ENCODE assay signal across 8 cellular contexts in genomic region chr20:13819885-13820645, GRCh38. TPM values are rescaled to one million over a fixed set of nuclear protein-coding genes. Genes with fewer than 3 reads are reported as not detected.
A peak's percentile ranks its signal among the peaks of the same experiment; 100 is the strongest.
DNase-seq lines count a peak whose midpoint lies in the region; ATAC-seq and TF ChIP-seq lines count a peak whose summit lies in the region.

No MANE protein-coding gene starts in this region.

- peaks cover 7% of the 10 kb centered on the region for H3K4me1 Mint-ChIP-seq in chondrocyte (ENCODE audit: low read depth)

- H3K4me3 Mint-ChIP-seq in chondrocyte (ENCODE audit: unreplicated experiment) = no peak overlapping the region

- H3K27me3 Mint-ChIP-seq in chondrocyte (ENCODE audit: low read depth) = no peaks in the 10 kb centered on the region

- H3K4me3 ChIP-seq in HFF-Myc (replicated peaks; ENCODE audit: low read depth, low read length) (no peak overlapping the region), lower lobe of right lung (no peak overlapping the region)

- in situ Hi-C loops in ACHN (cut with HindIII; ENCODE audit: low pct_ligation_motif_present, low pct_unique_long_range_greater_than_20kb, low sequenced_read_pairs) = no loop called here

- ATAC-seq in lower lobe of right lung = peak; percentile 72 to 85

- H3K27ac Mint-ChIP-seq in chondrocyte (ENCODE audit: unreplicated experiment) = no peak overlapping the region

- peaks cover 6% of the 10 kb centered on the region for H3K4me1 ChIP-seq in lower lobe of right lung

- TF ChIP-seq CTCF in GM12872 (IDR thresholded peaks at IDR 0.05; ENCODE audit: insufficient read depth, low read depth, low read length) (peak; percentile 60), HFF-Myc (IDR thresholded peaks at IDR 0.05; ENCODE audit: low read depth, low read length, missing control alignments) (peak; percentile 30), chondrocyte (IDR thresholded peaks at IDR 0.05) (peak; percentile 88), lower lobe of right lung (IDR thresholded peaks at IDR 0.05) (peak; percentile 57)

- no peaks in the 10 kb centered on the region for H3K9me3 Mint-ChIP-seq in chondrocyte (ENCODE audit: low read depth)

- H3K36me3 Mint-ChIP-seq in chondrocyte (ENCODE audit: low read depth) = peaks cover 18% of the 10 kb centered on the region

- no peaks in the 10 kb centered on the region for H3K27me3 ChIP-seq in lower lobe of right lung (ENCODE audit: low read depth)

- no peak overlapping the region for H3K27ac ChIP-seq in lower lobe of right lung

- no peaks in the 10 kb centered on the region for H3K9me3 ChIP-seq in lower lobe of right lung

- H3K36me3 ChIP-seq in lower lobe of right lung = peaks cover 36% of the 10 kb centered on the region

- intact Hi-C loops in lower lobe of right lung (cut with DNase I) = loop anchor here (10.0 kb wide), 1 partner anchor 235 kb away; no protein-coding TSS in a partner anchor

- peak; percentile 64 for DNase-seq in ACHN
- DNase-seq in HFF-Myc (ENCODE audit: extremely low read depth, low read depth) = peak; percentile 32
- peak; percentile 71 for DNase-seq in M059J (ENCODE audit: low read depth)
- DNase-seq in RPMI8226 = peak; percentile 65
- no peak for DNase-seq in chondrocyte (ENCODE audit: low spot score)
- DNase-seq in lower lobe of right lung = no peak
- DNase-seq in activated effector memory CD4-positive, alpha-beta T cell treated with anti-CD3 and anti-CD28 coated beads, Interleukin-2, amount 50 U/mL, for 16 hours = no peak

RNA-seq across cellular contexts. Expression of gene NDUFAF5, which starts 35.2 kb away (rescaled TPM):
- 27.6 and 43.6 TPM in 2 replicates for total RNA-seq in M059J (2014; rRNA removed; shearing (Covaris generic))
- total RNA-seq in chondrocyte (21.1 to 24.4 TPM (median 22.2 TPM) in 3 replicates), lower lobe of right lung (14.1 TPM)

RNA-seq across cellular contexts. Expression of gene ESF1, which starts 35.3 kb away (rescaled TPM):
- 9.5 and 16.1 TPM in 2 replicates for total RNA-seq in M059J (2014; rRNA removed; shearing (Covaris generic))
- total RNA-seq in chondrocyte = 9.0 to 12.4 TPM (median 9.7 TPM) in 3 replicates
- 12.4 TPM for total RNA-seq in lower lobe of right lung

Comparison
In these comparisons a context has a peak if more than half of its experiments do, and no peak if none do; other contexts are left out.
1. DNase-seq: peak in ACHN (single experiment), HFF-Myc (single experiment), M059J (single experiment) and RPMI8226 (single experiment); none in chondrocyte (single experiment), lower lobe of right lung (single experiment) and activated effector memory CD4-positive, alpha-beta T cell treated with anti-CD3 and anti-CD28 coated beads, Interleukin-2, amount 50 U/mL, for 16 hours (single experiment).
2. CTCF ChIP-seq: peak in every context shown above with its lines; median percentile 88 in chondrocyte; 60 in GM12872; 57 in lower lobe of right lung; 30 in HFF-Myc.